In genomic region chrX:88438209-88438608, GRCh38 we compare ENCODE assay signal across 7 cellular contexts.
"Had no signal": no experiment of that assay in that cellular context is flagged by ENCODE, and none has a peak within 500 bp of the region (broad histone marks: within the 10 kb centered on the region; RNA-seq: fewer than 3 reads in every experiment).

No MANE protein-coding gene starts in this region.

- H3K4me3 ChIP-seq: K562 had no signal

- H3K36me3 Mint-ChIP-seq: IgD-negative memory B cell had no signal

- ATAC-seq: K562 had no signal

- H3K4me3 Mint-ChIP-seq: IgD-negative memory B cell had no signal

- H3K27ac ChIP-seq: HL-60 had no signal

- H3K27ac Mint-ChIP-seq: IgD-negative memory B cell had no signal

- H3K4me1 Mint-ChIP-seq: IgD-negative memory B cell had no signal

- H3K27me3 Mint-ChIP-seq: IgD-negative memory B cell had no signal

- DNase-seq: IMR-90, KBM-7, KG1 had no signal

- FAIRE-seq: HTR-8/SVneo, K562 had no signal
